8 cellular contexts compared by ENCODE assay signal in the genomic region with DNA sequence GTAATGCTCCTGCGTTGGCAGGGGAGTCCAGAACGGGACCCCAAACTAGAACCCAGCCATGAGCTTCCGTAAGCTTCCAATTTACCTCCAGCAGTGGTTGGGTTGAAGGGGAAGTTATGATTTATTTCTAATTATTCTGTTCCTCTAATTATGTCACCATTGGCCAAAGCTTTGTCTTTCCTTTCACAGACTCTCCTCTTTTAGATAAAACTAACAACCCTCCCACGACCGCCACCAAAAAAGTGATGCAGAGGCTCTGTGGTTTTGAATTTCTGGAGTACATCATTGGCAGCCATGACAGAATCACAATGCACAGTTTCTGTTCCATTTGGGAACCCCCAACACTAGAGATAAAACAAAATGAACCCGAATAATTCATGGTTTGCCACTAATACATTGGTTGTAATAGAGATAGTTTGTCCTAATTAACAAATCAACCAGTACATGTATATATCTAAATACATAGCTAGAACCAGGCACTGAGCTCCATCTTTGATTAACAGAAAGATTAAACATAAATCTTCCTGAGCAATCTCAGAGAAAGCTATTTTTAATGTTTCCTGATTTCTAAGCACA.
DNase-seq lines count a peak whose midpoint lies in the region; ATAC-seq and TF ChIP-seq lines count a peak whose summit lies in the region.

No MANE protein-coding gene starts in this region.

- intact Hi-C loops in natural killer cell (cut with micrococcal nuclease) (loop anchor here (10.0 kb wide), 2 partner anchors 172 to 202 kb away; partner anchors contain the start of gene FLI1), upper lobe of right lung (cut with DNase I) (no loop called here)

- TF ChIP-seq CTCF in SU-DHL-6 (IDR thresholded peaks at IDR 0.05; ENCODE audit: insufficient read depth, low read length, poor library complexity, severe bottlenecking) (no peak), cardiac fibroblast (IDR thresholded peaks at IDR 0.05; ENCODE audit: low read depth, low read length) (no peak), natural killer cell (IDR thresholded peaks at IDR 0.05) (no peak), upper lobe of right lung (IDR thresholded peaks at IDR 0.05) (no peak)

- H3K36me3 Mint-ChIP-seq in natural killer cell: peaks cover 22% of the 10 kb centered on the region

- H3K27ac Mint-ChIP-seq in natural killer cell: peak overlapping the region; percentile 98 to 99

- H3K9me3 ChIP-seq in SU-DHL-6 (ENCODE audit: insufficient read depth, low read length): no peaks in the 10 kb centered on the region
- no peaks in the 10 kb centered on the region for H3K9me3 ChIP-seq in upper lobe of right lung

- no peaks in the 10 kb centered on the region for H3K9me2 ChIP-seq in SU-DHL-6 (replicated peaks; ENCODE audit: insufficient read depth, low read length)

- peak overlapping the region; percentile 98 for H3K4me3 Mint-ChIP-seq in natural killer cell

- peak overlapping the region; percentile 99 for H3K9ac ChIP-seq in SU-DHL-6 (ENCODE audit: low read length)

- peaks cover 30% of the 10 kb centered on the region for H3K4me1 ChIP-seq in upper lobe of right lung

- no peaks in the 10 kb centered on the region for H3K9me3 Mint-ChIP-seq in natural killer cell

- ATAC-seq in GM19395 (IDR thresholded peaks at IDR 0.05; ENCODE audit: unreplicated experiment): peak; percentile 12
- peak in 1 of 3 donors; percentile 2 for ATAC-seq in natural killer cell
- no peak for ATAC-seq in upper lobe of right lung
- no peak for ATAC-seq in HG02763 (IDR thresholded peaks at IDR 0.05; ENCODE audit: unreplicated experiment)

- H3K4me3 ChIP-seq in SU-DHL-6 (ENCODE audit: insufficient read depth, low read length, poor library complexity, severe bottlenecking) (peak overlapping the region; percentile 57), cardiac fibroblast (replicated peaks in 1 of 2; ENCODE audit: low read depth in 2 of 2, low read length in 2 of 2) (peak overlapping the region; percentile 44 to 86), upper lobe of right lung (peak overlapping the region; percentile 74)

- peaks cover 41% of the 10 kb centered on the region for H3K79me2 ChIP-seq in SU-DHL-6 (ENCODE audit: insufficient read depth, low read length)

- no peaks in the 10 kb centered on the region for H4K20me1 ChIP-seq in SU-DHL-6 (ENCODE audit: low read depth, low read length)

- 0 out of 2 replicates have a peak, but pooled peaks cover 2% of the 10 kb centered on the region for H3F3A ChIP-seq in SU-DHL-6 (ENCODE audit: insufficient read depth)

- no peak overlapping the region for H2AFZ ChIP-seq in SU-DHL-6 (ENCODE audit: low read depth, low read length, severe bottlenecking)

- peaks cover 62 to 70% of the 10 kb centered on the region in 2 donors for H3K4me1 Mint-ChIP-seq in natural killer cell

- no peak overlapping the region for H3K27ac ChIP-seq in SU-DHL-6 (ENCODE audit: low read depth, low read length)
- peak overlapping the region; percentile 94 for H3K27ac ChIP-seq in upper lobe of right lung

- H3K4me2 ChIP-seq in SU-DHL-6 (ENCODE audit: low read depth, low read length, poor library complexity, severe bottlenecking): peak overlapping the region; percentile 75

- DNase-seq in cardiac fibroblast (ENCODE audit: low read depth in 2 of 2) (no peak), natural killer cell (no peak), upper lobe of right lung (no peak), NCI-H510A treated with DMSO at 0.1 percent for 48 hours (lab: John Stamatoyannopoulos, UW) (no peak), cerebellum (ENCODE audit: low spot score) (no peak)

- no peaks in the 10 kb centered on the region for H3K27me3 Mint-ChIP-seq in natural killer cell (ENCODE audit: low read depth in 2 of 2)

- H3K36me3 ChIP-seq in SU-DHL-6 (ENCODE audit: low read length): peaks cover 8% of the 10 kb centered on the region; the same call in 1 of the 2 replicates
- H3K36me3 ChIP-seq in upper lobe of right lung: no peaks in the 10 kb centered on the region

- H3K27me3 ChIP-seq in SU-DHL-6 (ENCODE audit: low read length) (no peaks in the 10 kb centered on the region), upper lobe of right lung (no peaks in the 10 kb centered on the region)
